In the genomic region with DNA sequence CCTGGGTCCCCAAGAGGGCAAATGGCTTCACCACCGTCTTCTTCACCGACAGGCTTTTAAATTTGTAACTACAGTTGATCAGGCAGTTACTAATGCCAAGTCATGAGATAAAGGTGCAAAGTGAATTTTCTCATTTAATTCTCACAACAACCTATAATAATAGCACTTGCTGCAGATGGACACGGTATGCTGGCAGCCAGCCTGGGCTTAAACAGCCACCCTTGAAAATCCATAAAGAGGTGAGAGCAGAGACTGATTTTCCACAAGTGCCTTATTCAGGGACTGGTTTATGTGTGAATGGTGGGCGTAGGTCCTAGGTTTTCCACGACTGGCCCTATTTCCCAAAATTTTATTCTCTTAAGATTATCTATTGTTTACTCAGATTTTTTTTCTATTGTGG, we compare ENCODE assay signal across 26 cellular contexts.
"Had no signal": no experiment of that assay in that cellular context is flagged by ENCODE, and none has a peak within 500 bp of the region (broad histone marks: within the 10 kb centered on the region; RNA-seq: fewer than 3 reads in every experiment).

No MANE protein-coding gene starts in this region.

- H3K36me3 Mint-ChIP-seq: activated naive CD8-positive, alpha-beta T cell; IgD-negative memory B cell; T-cell had no signal

- DNase-seq: activated CD4-positive, alpha-beta memory T cell treated with anti-CD3 and anti-CD28 coated beads, Interleukin-2, amount 10 ng/mL, durations not matched to agents 7 days and 5 days; activated CD4-positive, alpha-beta T cell treated with anti-CD3 and anti-CD28 coated beads, Interleukin-2, amount 10 ng/mL, durations not matched to agents 7 days and 5 days; activated CD4-positive, CD25-positive, alpha-beta regulatory T cell; activated gamma-delta T cell; activated naive CD4-positive, alpha-beta T cell treated with anti-CD3 and anti-CD28 coated beads for 36 hours; activated T-cell treated with anti-CD3 and anti-CD28 coated beads for 4 hours; activated T-cell treated with anti-CD3 and anti-CD28 coated beads, Interleukin-2, amount 50 U/mL, for 48 hours; brain microvascular endothelial cell; cerebellar nuclear complex; colonic mucosa; KG1; NCI-H1048; NCI-H1930; NCI-H2171 treated with DMSO at 0.1 percent for 48 hours; NCI-H446; NCI-H524; NCI-H748 treated with DMSO at 0.1 percent for 48 hours; SIG-M5; T-cell; T-helper 2 cell had no signal

- H3K36me3 ChIP-seq: brain microvascular endothelial cell, cardiac muscle cell, colonic mucosa had no signal

- H3K4me3 ChIP-seq: cardiac muscle cell, colonic mucosa, SK-N-MC had no signal

- H3K9me3 Mint-ChIP-seq: activated CD4-positive, alpha-beta memory T cell treated with anti-CD3 and anti-CD28 coated beads, Interleukin-2, amount 10 ng/mL, durations not matched to agents 7 days and 5 days; activated CD4-positive, alpha-beta T cell treated with anti-CD3 and anti-CD28 coated beads, Interleukin-2, amount 10 ng/mL, durations not matched to agents 7 days and 5 days; activated naive CD4-positive, alpha-beta T cell treated with anti-CD3 and anti-CD28 coated beads for 36 hours; activated T-helper 17 cell treated with anti-CD3 and anti-CD28 coated beads, Interleukin-2, amount 50 U/mL, for 72 hours; IgD-negative memory B cell; T-cell had no signal

- H3K27ac ChIP-seq: brain microvascular endothelial cell, cardiac muscle cell, colonic mucosa, SK-N-MC, VCaP had no signal

- H3K27me3 ChIP-seq: colonic mucosa had no signal

- H3K4me3 Mint-ChIP-seq: activated CD4-positive, alpha-beta memory T cell treated with anti-CD3 and anti-CD28 coated beads, Interleukin-2, amount 10 ng/mL, durations not matched to agents 7 days and 5 days; activated CD4-positive, alpha-beta T cell treated with anti-CD3 and anti-CD28 coated beads, Interleukin-2, amount 10 ng/mL, durations not matched to agents 7 days and 5 days; activated naive CD4-positive, alpha-beta T cell treated with anti-CD3 and anti-CD28 coated beads for 36 hours; activated naive CD8-positive, alpha-beta T cell; activated T-helper 17 cell treated with anti-CD3 and anti-CD28 coated beads, Interleukin-2, amount 50 U/mL, for 72 hours; IgD-negative memory B cell; T-cell had no signal

- H3K27ac Mint-ChIP-seq: activated CD4-positive, alpha-beta memory T cell treated with anti-CD3 and anti-CD28 coated beads, Interleukin-2, amount 10 ng/mL, durations not matched to agents 7 days and 5 days; activated CD4-positive, alpha-beta T cell treated with anti-CD3 and anti-CD28 coated beads, Interleukin-2, amount 10 ng/mL, durations not matched to agents 7 days and 5 days; activated naive CD4-positive, alpha-beta T cell treated with anti-CD3 and anti-CD28 coated beads for 36 hours; activated naive CD8-positive, alpha-beta T cell; activated T-helper 17 cell treated with anti-CD3 and anti-CD28 coated beads, Interleukin-2, amount 50 U/mL, for 72 hours; IgD-negative memory B cell; T-cell had no signal

- H3K9me3 ChIP-seq: colonic mucosa had no signal

- H3K4me1 ChIP-seq: colonic mucosa had no signal
